8 cellular contexts compared by ENCODE assay signal in genomic region chr16:13997933-13998332, GRCh38.
DNase-seq lines count a peak whose midpoint lies in the region; ATAC-seq and FAIRE-seq lines count a peak whose summit lies in the region.

No MANE protein-coding gene starts in this region.

- peak overlapping the region; percentile 0 to 74 for H3K27ac Mint-ChIP-seq in T-cell

- no peaks in the 10 kb centered on the region for H3K9me3 Mint-ChIP-seq in T-cell

- DNase-seq in DMS53 treated with DMSO at 0.1 percent for 48 hours (lab: John Stamatoyannopoulos, UW; ENCODE audit: unreplicated experiment) (peak; percentile 98), T-cell (no peak), amygdala (lab: John Stamatoyannopoulos, UW) (no peak), HTR-8/SVneo (ENCODE audit: insufficient read length, low spot score) (no peak), NCI-H82 (lab: John Stamatoyannopoulos, UW) (no peak), hypothalamus (lab: John Stamatoyannopoulos, UW) (no peak)

- POLR2A ChIA-PET in T-cell (lab: Charles Lee) = interaction anchor here (0.6 kb wide), 2 partner anchors 54 to 104 kb away, joined by 3 read pairs; no protein-coding TSS in a partner anchor

- peaks cover 0 to 20% of the 10 kb centered on the region in 2 donors for H3K27me3 Mint-ChIP-seq in T-cell

- FAIRE-seq in HTR-8/SVneo (lab: Jason Lieb, UNC) = no peak

- peak overlapping the region in 1 of 3 donors; percentile 26 for H3K4me3 Mint-ChIP-seq in T-cell

- CTCF ChIA-PET in T-cell (lab: Charles Lee) = interaction anchor here in 1 of 2 donors (0.6 kb wide), 1 partner anchor 62 kb away, joined by 6 read pairs; no protein-coding TSS in a partner anchor

- ATAC-seq in GM19324 (IDR thresholded peaks at IDR 0.05; ENCODE audit: low FRiP score, unreplicated experiment) = peak; percentile 79
- peak; percentile 94 for ATAC-seq in HG03354 (IDR thresholded peaks at IDR 0.05; ENCODE audit: poor library complexity, severe bottlenecking, unreplicated experiment)
- peak in 3 of 4 experiments; percentile 37 to 60 (median 53) for ATAC-seq in T-cell (replicated peaks in 1 of 4)

- peaks cover 12 to 24% (median 14%) of the 10 kb centered on the region in 3 donors for H3K4me1 Mint-ChIP-seq in T-cell

- H3K36me3 Mint-ChIP-seq in T-cell = no peaks in the 10 kb centered on the region
